Comparison of ENCODE assay signal across 8 cellular contexts in genomic region chr9:3181049-3181953, GRCh38.
A peak's percentile ranks its signal among the peaks of the same experiment; 100 is the strongest.
DNase-seq lines count a peak whose midpoint lies in the region; ATAC-seq and TF ChIP-seq lines count a peak whose summit lies in the region.

No MANE protein-coding gene starts in this region.

- peak overlapping the region; percentile 21 for H3K4me3 ChIP-seq in AG09309 (ENCODE audit: control insufficient read depth, low read depth, low read length)
- H3K4me3 ChIP-seq in LNCaP clone FGC (ENCODE audit: low read depth, low read length), result peak overlapping the region; percentile 39
- H3K4me3 ChIP-seq in dorsolateral prefrontal cortex, result peak overlapping the region; percentile 23 to 69 (median 54)
- peak overlapping the region; percentile 13 to 58 for H3K4me3 ChIP-seq in muscle layer of duodenum (ENCODE audit: low read depth in 1 of 2, low read length in 2 of 2)
- H3K4me3 ChIP-seq in thymus (ENCODE audit: low read length), result peak overlapping the region; percentile 2

- CTCF ChIA-PET in T-cell (lab: Charles Lee), result interaction anchor here in 1 of 2 donors (0.6 kb wide), 1 partner anchor 1059 kb away, joined by 3 read pairs; no protein-coding TSS in a partner anchor

- H3K9me3 ChIP-seq in muscle layer of duodenum (ENCODE audit: control insufficient read depth in 1 of 2, low read length in 2 of 2) (no peaks in the 10 kb centered on the region), thymus (ENCODE audit: control insufficient read depth) (no peaks in the 10 kb centered on the region)

- H3K27me3 ChIP-seq in dorsolateral prefrontal cortex (peaks cover 0 to 46% (median 8%) of the 10 kb centered on the region in 45 donors), muscle layer of duodenum (ENCODE audit: low read depth, low read length) (peaks cover 5% of the 10 kb centered on the region), thymus (ENCODE audit: control insufficient read depth, insufficient read depth) (peaks cover 14% of the 10 kb centered on the region)

- WGBS in thymus, result 2% methylated on average over 76 of the region's 76 CpGs

- intact Hi-C loops in dorsolateral prefrontal cortex (cut with DNase I), result loop anchor here in 1 of 2 donors (10.0 kb wide), 1 partner anchor 306 kb away; no protein-coding TSS in a partner anchor

- POLR2A ChIA-PET in T-cell (lab: Charles Lee), result no interaction called here

- no peak for DNase-seq in AG09309 (ENCODE audit: low read depth)
- DNase-seq in GM19240 (ENCODE audit: insufficient read length, low spot score), result peak; percentile 3
- DNase-seq in LNCaP clone FGC (ENCODE audit: low read depth), result peak; percentile 17
- peak in 19 of 34 experiments; percentile 1 to 26 (median 8) for DNase-seq in T-cell
- peak in 9 of 10 donors; percentile 22 to 74 (median 60) for DNase-seq in dorsolateral prefrontal cortex
- DNase-seq in Kasumi-1 (lab: John Stamatoyannopoulos, UW), result no peak

- H3K4me1 ChIP-seq in muscle layer of duodenum (ENCODE audit: control insufficient read depth in 1 of 2, insufficient read depth in 2 of 2, low read length in 2 of 2) (peaks cover 0 to 11% of the 10 kb centered on the region in 2 donors), thymus (ENCODE audit: control insufficient read depth, insufficient read depth, low read length) (no peaks in the 10 kb centered on the region)

- H3K36me3 ChIP-seq in muscle layer of duodenum (ENCODE audit: control insufficient read depth in 1 of 2, insufficient read depth in 2 of 2, low read length in 2 of 2) (no peaks in the 10 kb centered on the region), thymus (ENCODE audit: control insufficient read depth, insufficient read depth) (no peaks in the 10 kb centered on the region)

- no peaks in the 10 kb centered on the region for H3K36me3 Mint-ChIP-seq in T-cell

- H3K27ac Mint-ChIP-seq in T-cell, result no peak overlapping the region

- H3K27me3 Mint-ChIP-seq in T-cell, result peaks cover 41 to 46% of the 10 kb centered on the region in 2 donors

- peak; percentile 20 to 63 (median 44) for ATAC-seq in T-cell (replicated peaks in 1 of 4)

- no peaks in the 10 kb centered on the region for H3K9me3 Mint-ChIP-seq in T-cell

- H3K27ac ChIP-seq in dorsolateral prefrontal cortex, result no peak overlapping the region
- H3K27ac ChIP-seq in muscle layer of duodenum (ENCODE audit: low read length), result no peak overlapping the region
- H3K27ac ChIP-seq in thymus (ENCODE audit: low read depth), result no peak overlapping the region

- TF ChIP-seq CTCF in AG09309 (IDR thresholded peaks at IDR 0.05; ENCODE audit: control insufficient read depth, insufficient read depth, low read depth, low read length, missing control alignments) (peak; percentile 23), LNCaP clone FGC (IDR thresholded peaks at IDR 0.05; ENCODE audit: control insufficient read depth, extremely low read depth, insufficient read depth) (peak; percentile 87), dorsolateral prefrontal cortex (IDR thresholded peaks at IDR 0.05 in 54 of 56, conservative IDR thresholded peaks at IDR 0.05 in 2 of 56; ENCODE audit: low read depth in 1 of 56, partially characterized antibody in 56 of 56) (peak in 39 of 56 donors; percentile 8 to 56 (median 29))

- H3K4me1 Mint-ChIP-seq in T-cell, result peaks cover 0 to 11% (median 10%) of the 10 kb centered on the region in 3 donors

- H3K4me3 Mint-ChIP-seq in T-cell, result peak overlapping the region; percentile 37 to 65 (median 42)

Comparison
In these comparisons a context has a peak if more than half of its experiments do, and no peak if none do; other contexts are left out.
1. DNase-seq: peak in GM19240 (single experiment), LNCaP clone FGC (single experiment), T-cell (19 of 34) and dorsolateral prefrontal cortex (9 of 10); none in AG09309 (single experiment) and Kasumi-1 (0 of 2).
2. H3K4me3 ChIP-seq: peak in every context shown above with its lines; median percentile 54 in dorsolateral prefrontal cortex; 39 in LNCaP clone FGC; 36 in muscle layer of duodenum; 21 in AG09309; 2 in thymus.
3. CTCF ChIP-seq: peak in every context shown above with its lines; median percentile 87 in LNCaP clone FGC; 29 in dorsolateral prefrontal cortex; 23 in AG09309.